ENCODE assay signal across 17 cellular contexts in genomic region chr1:3789421-3790300, GRCh38. TPM values are rescaled to one million over a fixed set of nuclear protein-coding genes. Genes with fewer than 3 reads are reported as not detected.
"Had no signal": no experiment of that assay in that cellular context is flagged by ENCODE, and none has a peak within 500 bp of the region (broad histone marks: within the 10 kb centered on the region; RNA-seq: fewer than 3 reads in every experiment).

No MANE protein-coding gene starts in this region.

- H3K36me3 ChIP-seq: uterus had no signal

- H3K4me3 ChIP-seq: skin epidermis, thyroid gland, uterus had no signal

- DNase-seq: activated CD4-positive, alpha-beta memory T cell treated with anti-CD3 and anti-CD28 coated beads, Interleukin-2, amount 10 ng/mL, durations not matched to agents 7 days and 5 days; activated CD4-positive, alpha-beta T cell treated with anti-CD3 and anti-CD28 coated beads for 36 hours; activated gamma-delta T cell; activated T-cell treated with anti-CD3 and anti-CD28 coated beads, Interleukin-2, amount 50 U/mL, for 48 hours; anterior cingulate cortex; effector CD4-positive, alpha-beta T cell; hippocampal formation; left colon; T-helper 9 cell; thyroid gland; uterus had no signal

- FAIRE-seq: bronchial epithelial cell, colon had no signal

- ATAC-seq: activated CD4-positive, alpha-beta T cell treated with anti-CD3 and anti-CD28 coated beads for 36 hours; left colon had no signal

- H3K9me3 ChIP-seq: thyroid gland, uterus had no signal

- H3K27ac ChIP-seq: thyroid gland, uterus had no signal

- H3K9me3 Mint-ChIP-seq: activated CD4-positive, alpha-beta memory T cell treated with anti-CD3 and anti-CD28 coated beads, Interleukin-2, amount 10 ng/mL, durations not matched to agents 7 days and 5 days; memory B cell had no signal

- H3K27me3 ChIP-seq: thyroid gland, uterus had no signal

- H3K27me3 Mint-ChIP-seq: activated CD4-positive, alpha-beta memory T cell treated with anti-CD3 and anti-CD28 coated beads, Interleukin-2, amount 10 ng/mL, durations not matched to agents 7 days and 5 days; activated CD4-positive, alpha-beta T cell treated with anti-CD3 and anti-CD28 coated beads for 36 hours; activated naive CD8-positive, alpha-beta T cell; memory B cell had no signal

- H3K4me3 Mint-ChIP-seq: activated CD4-positive, alpha-beta memory T cell treated with anti-CD3 and anti-CD28 coated beads, Interleukin-2, amount 10 ng/mL, durations not matched to agents 7 days and 5 days; activated CD4-positive, alpha-beta T cell treated with anti-CD3 and anti-CD28 coated beads for 36 hours; activated naive CD8-positive, alpha-beta T cell; memory B cell had no signal

- H3K27ac Mint-ChIP-seq: activated CD4-positive, alpha-beta memory T cell treated with anti-CD3 and anti-CD28 coated beads, Interleukin-2, amount 10 ng/mL, durations not matched to agents 7 days and 5 days; activated CD4-positive, alpha-beta T cell treated with anti-CD3 and anti-CD28 coated beads for 36 hours; activated naive CD8-positive, alpha-beta T cell; memory B cell had no signal

RNA-seq across cellular contexts. Expression of gene SMIM1, which starts 17.1 kb away (rescaled TPM):
- total RNA-seq: activated CD4-positive, alpha-beta memory T cell treated with anti-CD3 and anti-CD28 coated beads, Interleukin-2, amount 10 ng/mL, durations not matched to agents 7 days and 5 days; bronchial epithelial cell had no signal
- polyA plus RNA-seq: neural cell had no signal

RNA-seq across cellular contexts. Expression of gene CCDC27, which starts 37.4 kb away (rescaled TPM):
- total RNA-seq: activated CD4-positive, alpha-beta memory T cell treated with anti-CD3 and anti-CD28 coated beads, Interleukin-2, amount 10 ng/mL, durations not matched to agents 7 days and 5 days; activated CD4-positive, alpha-beta T cell treated with anti-CD3 and anti-CD28 coated beads for 36 hours; bronchial epithelial cell; left colon; uterus had no signal
- polyA plus RNA-seq: neural cell had no signal
